In genomic region chr13:107216046-107216715, GRCh38 we compare ENCODE assay signal across 18 cellular contexts.
"Had no signal": no experiment of that assay in that cellular context is flagged by ENCODE, and none has a peak within 500 bp of the region (broad histone marks: within the 10 kb centered on the region; RNA-seq: fewer than 3 reads in every experiment).

No MANE protein-coding gene starts in this region.

- H3K27me3 Mint-ChIP-seq: activated CD8-positive, alpha-beta memory T cell treated with anti-CD3 and anti-CD28 coated beads, Interleukin-2, amount 10 ng/mL, durations not matched to agents 7 days and 5 days; brain had no signal

- H3K36me3 ChIP-seq: lower lobe of right lung, thyroid gland had no signal

- H3K4me1 ChIP-seq: lower lobe of right lung, thyroid gland had no signal

- H3K27ac Mint-ChIP-seq: activated CD8-positive, alpha-beta memory T cell treated with anti-CD3 and anti-CD28 coated beads, Interleukin-2, amount 10 ng/mL, durations not matched to agents 7 days and 5 days; activated naive CD4-positive, alpha-beta T cell treated with anti-CD3 and anti-CD28 coated beads, Interleukin-2, amount 50 U/mL, for 72 hours; activated T-cell treated with anti-CD3 and anti-CD28 coated beads, Interleukin-2, amount 50 U/mL, for 24 hours; endodermal cell; immature natural killer cell; naive thymus-derived CD4-positive, alpha-beta T cell had no signal

- H3K9me3 ChIP-seq: lower lobe of right lung, thyroid gland had no signal

- ATAC-seq: activated CD4-positive, CD25-positive, alpha-beta regulatory T cell treated with anti-CD3 and anti-CD28 coated beads, Interleukin-2, amount 50 U/mL, for 24 hours; activated CD8-positive, alpha-beta memory T cell treated with anti-CD3 and anti-CD28 coated beads, Interleukin-2, amount 10 ng/mL, durations not matched to agents 7 days and 5 days; activated naive CD4-positive, alpha-beta T cell treated with anti-CD3 and anti-CD28 coated beads, Interleukin-2, amount 50 U/mL, for 72 hours; left cardiac atrium; lower lobe of right lung; naive thymus-derived CD4-positive, alpha-beta T cell; right cardiac atrium had no signal

- H3K27me3 ChIP-seq: thyroid gland had no signal

- H3K4me3 ChIP-seq: lower lobe of right lung, thyroid gland had no signal

- H3K9me3 Mint-ChIP-seq: activated T-cell treated with anti-CD3 and anti-CD28 coated beads, Interleukin-2, amount 50 U/mL, for 24 hours; brain; endodermal cell had no signal

- H3K4me3 Mint-ChIP-seq: activated CD8-positive, alpha-beta memory T cell treated with anti-CD3 and anti-CD28 coated beads, Interleukin-2, amount 10 ng/mL, durations not matched to agents 7 days and 5 days; activated T-cell treated with anti-CD3 and anti-CD28 coated beads, Interleukin-2, amount 50 U/mL, for 24 hours; brain; endodermal cell; immature natural killer cell; naive thymus-derived CD4-positive, alpha-beta T cell had no signal

- H3K36me3 Mint-ChIP-seq: activated CD8-positive, alpha-beta memory T cell treated with anti-CD3 and anti-CD28 coated beads, Interleukin-2, amount 10 ng/mL, durations not matched to agents 7 days and 5 days; activated naive CD4-positive, alpha-beta T cell treated with anti-CD3 and anti-CD28 coated beads, Interleukin-2, amount 50 U/mL, for 72 hours; brain; immature natural killer cell; naive thymus-derived CD4-positive, alpha-beta T cell had no signal

- DNase-seq: activated CD4-positive, alpha-beta T cell treated with anti-CD3 and anti-CD28 coated beads, Interleukin-2, amount 50 U/mL, for 48 hours; activated CD8-positive, alpha-beta memory T cell treated with anti-CD3 and anti-CD28 coated beads, Interleukin-2, amount 10 ng/mL, durations not matched to agents 7 days and 5 days; activated effector memory CD4-positive, alpha-beta T cell treated with Interleukin-2 at 50 U/mL for 16 hours; activated T-cell treated with anti-CD3 and anti-CD28 coated beads, Interleukin-2, amount 50 U/mL, for 24 hours; dermis blood vessel endothelial cell; endodermal cell; glutamatergic neuron; immature natural killer cell; left cardiac atrium; lower lobe of right lung; naive thymus-derived CD4-positive, alpha-beta T cell; posterior cingulate gyrus; right cardiac atrium; small intestine; thyroid gland had no signal

- H3K4me1 Mint-ChIP-seq: activated CD8-positive, alpha-beta memory T cell treated with anti-CD3 and anti-CD28 coated beads, Interleukin-2, amount 10 ng/mL, durations not matched to agents 7 days and 5 days; immature natural killer cell; naive thymus-derived CD4-positive, alpha-beta T cell had no signal
